1 cellular context compared by ENCODE assay signal in the genomic region with DNA sequence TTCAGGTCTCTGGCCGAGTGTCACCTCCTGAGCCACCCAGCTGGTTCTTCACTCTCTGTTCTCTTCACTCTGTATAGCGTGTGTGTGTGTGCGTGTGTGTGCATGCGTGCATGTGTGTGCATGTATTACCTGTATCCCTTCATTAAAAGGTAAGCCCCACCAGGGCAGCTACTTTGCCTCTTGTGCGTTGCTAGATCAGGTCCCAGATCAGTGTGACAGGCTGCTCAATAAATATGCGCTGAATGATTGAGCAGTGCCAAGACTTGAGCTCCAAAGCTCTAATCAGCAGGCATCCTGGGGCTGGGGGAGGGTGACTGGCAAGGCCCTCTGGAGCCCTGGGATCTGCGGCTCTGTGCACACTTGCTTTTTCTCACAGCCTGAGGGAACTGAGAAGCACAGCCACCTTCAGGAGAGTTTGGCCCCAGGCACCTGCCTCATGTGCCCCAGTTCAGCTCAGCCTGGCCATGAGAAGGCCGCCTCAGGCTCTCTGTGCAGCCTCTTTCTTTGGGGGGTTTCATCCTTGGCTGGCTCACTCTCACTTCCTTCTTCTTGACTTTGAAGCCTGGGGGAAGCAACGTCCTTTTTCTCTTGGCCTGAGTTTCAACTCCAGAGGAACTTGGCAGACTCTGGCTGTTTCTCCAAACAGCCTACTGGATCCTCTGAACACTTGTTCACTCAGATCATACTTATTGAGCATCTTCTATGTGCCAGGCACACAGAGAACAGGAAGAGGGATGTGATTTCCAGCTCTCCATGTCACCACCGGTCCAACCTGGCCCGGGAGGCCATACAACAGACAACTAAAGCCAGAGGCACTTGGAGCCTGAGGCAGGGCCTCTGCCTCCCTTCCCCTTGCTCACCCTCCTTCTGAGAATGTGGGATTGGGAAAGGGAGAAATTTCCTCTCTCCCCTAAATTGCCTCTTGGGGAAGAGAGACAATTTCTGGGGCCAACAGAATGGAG.
TF ChIP-seq lines count a peak whose summit lies in the region.

No MANE protein-coding gene starts in this region.

TF ChIP-seq in H1, 55 proteins besides CTCF, POLR2A, EP300 and RAD21 (continued from another document):
- TF ChIP-seq, protein P1, sequence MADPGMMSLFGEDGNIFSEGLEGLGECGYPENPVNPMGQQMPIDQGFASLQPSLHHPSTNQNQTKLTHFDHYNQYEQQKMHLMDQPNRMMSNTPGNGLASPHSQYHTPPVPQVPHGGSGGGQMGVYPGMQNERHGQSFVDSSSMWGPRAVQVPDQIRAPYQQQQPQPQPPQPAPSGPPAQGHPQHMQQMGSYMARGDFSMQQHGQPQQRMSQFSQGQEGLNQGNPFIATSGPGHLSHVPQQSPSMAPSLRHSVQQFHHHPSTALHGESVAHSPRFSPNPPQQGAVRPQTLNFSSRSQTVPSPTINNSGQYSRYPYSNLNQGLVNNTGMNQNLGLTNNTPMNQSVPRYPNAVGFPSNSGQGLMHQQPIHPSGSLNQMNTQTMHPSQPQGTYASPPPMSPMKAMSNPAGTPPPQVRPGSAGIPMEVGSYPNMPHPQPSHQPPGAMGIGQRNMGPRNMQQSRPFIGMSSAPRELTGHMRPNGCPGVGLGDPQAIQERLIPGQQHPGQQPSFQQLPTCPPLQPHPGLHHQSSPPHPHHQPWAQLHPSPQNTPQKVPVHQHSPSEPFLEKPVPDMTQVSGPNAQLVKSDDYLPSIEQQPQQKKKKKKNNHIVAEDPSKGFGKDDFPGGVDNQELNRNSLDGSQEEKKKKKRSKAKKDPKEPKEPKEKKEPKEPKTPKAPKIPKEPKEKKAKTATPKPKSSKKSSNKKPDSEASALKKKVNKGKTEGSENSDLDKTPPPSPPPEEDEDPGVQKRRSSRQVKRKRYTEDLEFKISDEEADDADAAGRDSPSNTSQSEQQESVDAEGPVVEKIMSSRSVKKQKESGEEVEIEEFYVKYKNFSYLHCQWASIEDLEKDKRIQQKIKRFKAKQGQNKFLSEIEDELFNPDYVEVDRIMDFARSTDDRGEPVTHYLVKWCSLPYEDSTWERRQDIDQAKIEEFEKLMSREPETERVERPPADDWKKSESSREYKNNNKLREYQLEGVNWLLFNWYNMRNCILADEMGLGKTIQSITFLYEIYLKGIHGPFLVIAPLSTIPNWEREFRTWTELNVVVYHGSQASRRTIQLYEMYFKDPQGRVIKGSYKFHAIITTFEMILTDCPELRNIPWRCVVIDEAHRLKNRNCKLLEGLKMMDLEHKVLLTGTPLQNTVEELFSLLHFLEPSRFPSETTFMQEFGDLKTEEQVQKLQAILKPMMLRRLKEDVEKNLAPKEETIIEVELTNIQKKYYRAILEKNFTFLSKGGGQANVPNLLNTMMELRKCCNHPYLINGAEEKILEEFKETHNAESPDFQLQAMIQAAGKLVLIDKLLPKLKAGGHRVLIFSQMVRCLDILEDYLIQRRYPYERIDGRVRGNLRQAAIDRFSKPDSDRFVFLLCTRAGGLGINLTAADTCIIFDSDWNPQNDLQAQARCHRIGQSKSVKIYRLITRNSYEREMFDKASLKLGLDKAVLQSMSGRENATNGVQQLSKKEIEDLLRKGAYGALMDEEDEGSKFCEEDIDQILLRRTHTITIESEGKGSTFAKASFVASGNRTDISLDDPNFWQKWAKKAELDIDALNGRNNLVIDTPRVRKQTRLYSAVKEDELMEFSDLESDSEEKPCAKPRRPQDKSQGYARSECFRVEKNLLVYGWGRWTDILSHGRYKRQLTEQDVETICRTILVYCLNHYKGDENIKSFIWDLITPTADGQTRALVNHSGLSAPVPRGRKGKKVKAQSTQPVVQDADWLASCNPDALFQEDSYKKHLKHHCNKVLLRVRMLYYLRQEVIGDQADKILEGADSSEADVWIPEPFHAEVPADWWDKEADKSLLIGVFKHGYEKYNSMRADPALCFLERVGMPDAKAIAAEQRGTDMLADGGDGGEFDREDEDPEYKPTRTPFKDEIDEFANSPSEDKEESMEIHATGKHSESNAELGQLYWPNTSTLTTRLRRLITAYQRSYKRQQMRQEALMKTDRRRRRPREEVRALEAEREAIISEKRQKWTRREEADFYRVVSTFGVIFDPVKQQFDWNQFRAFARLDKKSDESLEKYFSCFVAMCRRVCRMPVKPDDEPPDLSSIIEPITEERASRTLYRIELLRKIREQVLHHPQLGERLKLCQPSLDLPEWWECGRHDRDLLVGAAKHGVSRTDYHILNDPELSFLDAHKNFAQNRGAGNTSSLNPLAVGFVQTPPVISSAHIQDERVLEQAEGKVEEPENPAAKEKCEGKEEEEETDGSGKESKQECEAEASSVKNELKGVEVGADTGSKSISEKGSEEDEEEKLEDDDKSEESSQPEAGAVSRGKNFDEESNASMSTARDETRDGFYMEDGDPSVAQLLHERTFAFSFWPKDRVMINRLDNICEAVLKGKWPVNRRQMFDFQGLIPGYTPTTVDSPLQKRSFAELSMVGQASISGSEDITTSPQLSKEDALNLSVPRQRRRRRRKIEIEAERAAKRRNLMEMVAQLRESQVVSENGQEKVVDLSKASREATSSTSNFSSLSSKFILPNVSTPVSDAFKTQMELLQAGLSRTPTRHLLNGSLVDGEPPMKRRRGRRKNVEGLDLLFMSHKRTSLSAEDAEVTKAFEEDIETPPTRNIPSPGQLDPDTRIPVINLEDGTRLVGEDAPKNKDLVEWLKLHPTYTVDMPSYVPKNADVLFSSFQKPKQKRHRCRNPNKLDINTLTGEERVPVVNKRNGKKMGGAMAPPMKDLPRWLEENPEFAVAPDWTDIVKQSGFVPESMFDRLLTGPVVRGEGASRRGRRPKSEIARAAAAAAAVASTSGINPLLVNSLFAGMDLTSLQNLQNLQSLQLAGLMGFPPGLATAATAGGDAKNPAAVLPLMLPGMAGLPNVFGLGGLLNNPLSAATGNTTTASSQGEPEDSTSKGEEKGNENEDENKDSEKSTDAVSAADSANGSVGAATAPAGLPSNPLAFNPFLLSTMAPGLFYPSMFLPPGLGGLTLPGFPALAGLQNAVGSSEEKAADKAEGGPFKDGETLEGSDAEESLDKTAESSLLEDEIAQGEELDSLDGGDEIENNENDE (IDR thresholded peaks at IDR 0.05; ENCODE audit: insufficient replicate concordance, low read length) = no peak
- TF ChIP-seq, protein P2, sequence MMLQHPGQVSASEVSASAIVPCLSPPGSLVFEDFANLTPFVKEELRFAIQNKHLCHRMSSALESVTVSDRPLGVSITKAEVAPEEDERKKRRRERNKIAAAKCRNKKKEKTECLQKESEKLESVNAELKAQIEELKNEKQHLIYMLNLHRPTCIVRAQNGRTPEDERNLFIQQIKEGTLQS (IDR thresholded peaks at IDR 0.05; ENCODE audit: insufficient read depth, low read depth, low read length) = no peak
- TF ChIP-seq SIRT6 (IDR thresholded peaks at IDR 0.05; ENCODE audit: low read length) (no peak), BCL11A (IDR thresholded peaks at IDR 0.05; ENCODE audit: low read depth in 2 of 2, low read length in 2 of 2) (no peak), FOSL1 (IDR thresholded peaks at IDR 0.05; ENCODE audit: insufficient read depth, low read depth, low read length) (no peak), RBBP5 (IDR thresholded peaks at IDR 0.05; ENCODE audit: borderline replicate concordance, low read depth, low read length) (no peak), ASH2L (IDR thresholded peaks at IDR 0.05; ENCODE audit: low read length) (no peak), EZH2 (IDR thresholded peaks at IDR 0.05; ENCODE audit: low read depth, low read length, severe bottlenecking) (no peak), HDAC2 (IDR thresholded peaks at IDR 0.05; ENCODE audit: borderline replicate concordance in 1 of 2, low read depth in 2 of 2, low read length in 2 of 2) (no peak), RXRA (IDR thresholded peaks at IDR 0.05; ENCODE audit: insufficient read depth, low read depth, low read length) (no peak), POLR2AphosphoS5 (IDR thresholded peaks at IDR 0.05; ENCODE audit: low read depth, low read length) (no peak), PHF8 (conservative IDR thresholded peaks at IDR 0.05; ENCODE audit: low read depth, low read length) (no peak), TEAD4 (IDR thresholded peaks at IDR 0.05; ENCODE audit: low read depth, low read length) (no peak)
